Comparison of ENCODE assay signal across 18 cellular contexts in the genomic region with DNA sequence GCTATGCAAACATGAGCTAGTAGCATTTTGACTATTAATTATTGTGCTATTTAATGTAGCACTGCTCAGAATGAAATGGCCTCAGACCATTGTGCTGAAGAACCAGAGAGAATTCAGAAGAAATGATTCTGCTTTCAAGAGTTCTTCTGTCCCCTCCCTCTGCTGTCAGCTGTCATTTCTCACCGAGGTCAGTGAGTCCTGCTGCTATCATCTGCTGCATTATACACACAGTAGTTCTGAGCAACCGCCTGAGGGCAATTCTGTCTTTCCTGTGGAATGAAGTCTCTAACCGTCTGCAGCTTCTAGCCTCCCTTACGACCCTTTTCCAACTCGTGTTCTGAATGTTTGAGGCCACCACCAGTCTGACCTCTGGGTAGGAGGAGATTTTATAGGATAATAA.
A peak's percentile ranks its signal among the peaks of the same experiment; 100 is the strongest.
DNase-seq lines count a peak whose midpoint lies in the region; ATAC-seq and TF ChIP-seq lines count a peak whose summit lies in the region.
"Had no signal": no experiment of that assay in that cellular context is flagged by ENCODE, and none has a peak within 500 bp of the region (broad histone marks: within the 10 kb centered on the region; RNA-seq: fewer than 3 reads in every experiment).

No MANE protein-coding gene starts in this region.

- no peak for ATAC-seq in GM18517 (IDR thresholded peaks at IDR 0.05; ENCODE audit: unreplicated experiment)
- no peak for ATAC-seq in GM18498 (IDR thresholded peaks at IDR 0.05; ENCODE audit: unreplicated experiment)
- no peak for ATAC-seq in GM18505 (IDR thresholded peaks at IDR 0.05; ENCODE audit: unreplicated experiment)
- ATAC-seq: Panc1, Right ventricle myocardium inferior had no signal

- peaks cover 13% of the 10 kb centered on the region for H3K4me1 Mint-ChIP-seq in neural crest cell
- H3K4me1 Mint-ChIP-seq: CD14-positive monocyte had no signal

- TF ChIP-seq POLR2A in GM18505 (IDR thresholded peaks at IDR 0.05; ENCODE audit: borderline replicate concordance, extremely low read depth, insufficient read depth, insufficient read length) = no peak

- no peaks in the 10 kb centered on the region for H3K36me3 ChIP-seq in adipocyte (ENCODE audit: control insufficient read depth, insufficient read depth, low read length, severe bottlenecking)

- no peak overlapping the region for H3K4me3 Mint-ChIP-seq in neural crest cell
- H3K4me3 Mint-ChIP-seq: CD14-positive monocyte; T-helper 2 cell treated with Interferon-gamma antibody and Interleukin-4, amounts not matched to agents 5 μg/mL and 100 μg/mL, for 36 hours had no signal

- no peak overlapping the region for H3K4me3 ChIP-seq in adipocyte (ENCODE audit: low read length)

- no peak for TF ChIP-seq CTCF in neural crest cell (conservative IDR thresholded peaks at IDR 0.05)

- H3K4me1 ChIP-seq in adipocyte (ENCODE audit: control insufficient read depth, insufficient read depth, low read length) = no peaks in the 10 kb centered on the region

- no peaks in the 10 kb centered on the region for H3K9me3 ChIP-seq in adipocyte (ENCODE audit: control insufficient read depth, low read length)

- H3K9me3 Mint-ChIP-seq in neural crest cell = peaks cover 5% of the 10 kb centered on the region
- H3K9me3 Mint-ChIP-seq: T-helper 2 cell treated with Interferon-gamma antibody and Interleukin-4, amounts not matched to agents 5 μg/mL and 100 μg/mL, for 36 hours had no signal

- no peaks in the 10 kb centered on the region for H3K27me3 Mint-ChIP-seq in neural crest cell (ENCODE audit: low read depth)

- no peaks in the 10 kb centered on the region for H3K36me3 Mint-ChIP-seq in neural crest cell (ENCODE audit: low read depth)
- H3K36me3 Mint-ChIP-seq: CD14-positive monocyte had no signal

- H3K27ac Mint-ChIP-seq in neural crest cell (ENCODE audit: unreplicated experiment) = no peak overlapping the region
- H3K27ac Mint-ChIP-seq: T-helper 2 cell treated with Interferon-gamma antibody and Interleukin-4, amounts not matched to agents 5 μg/mL and 100 μg/mL, for 36 hours had no signal

- H3K27me3 ChIP-seq in adipocyte (replicated peaks; ENCODE audit: control insufficient read depth, insufficient read depth, low read length) = no peaks in the 10 kb centered on the region

- no peak overlapping the region for H3K9ac ChIP-seq in adipocyte (ENCODE audit: low read length)

- peak; percentile 27 for DNase-seq in EL
- peak; percentile 3 for DNase-seq in NCI-H146 (lab: John Stamatoyannopoulos, UW)
- DNase-seq in adipocyte (ENCODE audit: low read depth) = peak; percentile 1
- DNase-seq in neural crest cell (ENCODE audit: low read depth, low spot score) = peak; percentile 6
- DNase-seq: COR-L47, KG1, MM.1S, NCI-H1105 treated with DMSO at 0.1 percent for 48 hours, NCI-H2107, NCI-H226, NCI-H526 had no signal
